ENCODE assay signal across 21 cellular contexts in the genomic region with DNA sequence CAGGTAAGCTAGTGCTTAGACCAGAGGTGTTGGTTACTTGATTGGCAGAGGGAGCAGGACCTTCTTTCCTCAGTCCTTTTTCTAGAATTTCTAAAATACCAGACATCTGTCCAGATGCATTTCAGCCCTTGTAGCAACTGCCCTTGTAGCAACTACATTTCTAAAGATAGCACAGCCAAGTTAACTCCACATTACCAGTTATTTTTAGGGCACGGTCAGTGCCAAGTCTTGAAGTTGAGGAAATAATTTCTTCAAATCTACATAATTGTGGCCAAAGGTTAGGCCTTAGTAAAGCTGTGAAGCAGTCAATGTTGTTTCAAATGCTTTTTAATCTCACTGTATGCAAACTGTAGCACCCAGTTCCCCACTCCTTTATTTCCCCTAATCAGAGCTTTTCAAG.
DNase-seq lines count a peak whose midpoint lies in the region; ATAC-seq and TF ChIP-seq lines count a peak whose summit lies in the region.
"Had no signal": no experiment of that assay in that cellular context is flagged by ENCODE, and none has a peak within 500 bp of the region (broad histone marks: within the 10 kb centered on the region; RNA-seq: fewer than 3 reads in every experiment).

No MANE protein-coding gene starts in this region.

- TF ChIP-seq CTCF in fibroblast of pulmonary artery (IDR thresholded peaks at IDR 0.05; ENCODE audit: low read length, missing control alignments): no peak
- no peak for TF ChIP-seq CTCF in retinal pigment epithelial cell (conservative IDR thresholded peaks at IDR 0.05; ENCODE audit: low read depth, low read length)

- DNase-seq in AG20443 (ENCODE audit: low spot score) (peak; percentile 34), RPMI7951 (ENCODE audit: low read depth) (peak; percentile 4), fibroblast of pulmonary artery (ENCODE audit: low read depth) (peak; percentile 35), retinal pigment epithelial cell (ENCODE audit: low read depth) (peak; percentile 14), GF-D8 (lab: John Stamatoyannopoulos, UW) (no peak), NCI-H1092 (lab: John Stamatoyannopoulos, UW) (no peak)
- DNase-seq: activated B cell treated with CpG ODN at 0.5 μM for 24 hours; activated CD4-positive, alpha-beta memory T cell treated with anti-CD3 and anti-CD28 coated beads, Interleukin-2, amount 10 ng/mL, durations not matched to agents 7 days and 5 days; activated naive CD4-positive, alpha-beta T cell; amniotic stem cell; CD4-positive, CD25-positive, alpha-beta regulatory T cell; DMS 273 treated with DMSO at 0.1 percent for 48 hours; MG63; naive thymus-derived CD8-positive, alpha-beta T cell; retina; RPMI8226; SK-N-SH; stimulated activated naive CD8-positive, alpha-beta T cell treated with anti-CD3 and anti-CD28 coated beads, Interleukin-15, amount 100 ng/mL, for 72 hours had no signal

- H3K4me3 ChIP-seq in fibroblast of pulmonary artery (replicated peaks; ENCODE audit: low read depth, low read length): no peak overlapping the region
- no peak overlapping the region for H3K4me3 ChIP-seq in retinal pigment epithelial cell (ENCODE audit: low read length)
- H3K4me3 ChIP-seq: HAP-1, K562, MG63 had no signal

- no peak for ATAC-seq in esophagus mucosa
- ATAC-seq: K562; naive thymus-derived CD8-positive, alpha-beta T cell; stimulated activated naive CD8-positive, alpha-beta T cell treated with anti-CD3 and anti-CD28 coated beads, Interleukin-15, amount 100 ng/mL, for 72 hours had no signal

Comparison
In these comparisons a context has a peak if more than half of its experiments do, and no peak if none do; other contexts are left out.
1. DNase-seq: peak in AG20443 (single experiment), RPMI7951 (single experiment), fibroblast of pulmonary artery (single experiment) and retinal pigment epithelial cell (single experiment); none in GF-D8 (single experiment) and NCI-H1092 (single experiment).